In the genomic region with DNA sequence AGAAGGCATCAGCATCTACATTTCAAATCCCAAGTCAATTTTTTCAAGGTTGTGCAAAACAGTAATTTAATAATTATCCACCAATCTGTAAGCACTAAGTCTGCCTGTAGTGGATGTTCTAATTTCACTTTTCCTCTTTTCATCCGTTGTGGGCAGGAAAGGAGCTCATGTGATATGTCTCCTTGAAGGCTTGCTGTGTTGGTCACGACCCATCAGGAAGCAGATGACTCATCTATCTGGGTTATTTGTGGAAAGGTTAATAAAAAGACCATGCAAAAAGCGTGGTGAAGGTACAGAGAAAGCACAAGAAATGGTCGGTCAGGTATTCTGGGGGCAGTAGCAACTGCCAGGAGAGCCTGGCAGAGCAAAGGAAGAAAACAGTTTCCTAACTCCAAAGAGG, we compare ENCODE assay signal across 19 cellular contexts.
"Had no signal": no experiment of that assay in that cellular context is flagged by ENCODE, and none has a peak within 500 bp of the region (broad histone marks: within the 10 kb centered on the region; RNA-seq: fewer than 3 reads in every experiment).

No MANE protein-coding gene starts in this region.

- H3K27me3 ChIP-seq: right lobe of liver, tibial nerve had no signal

- ATAC-seq: left ventricle myocardium superior, right lobe of liver had no signal

- H3K27ac ChIP-seq: prostate gland, right lobe of liver, tibial nerve had no signal

- H3K4me1 ChIP-seq: prostate gland, right lobe of liver, tibial nerve had no signal

- DNase-seq: activated CD4-positive, CD25-positive, alpha-beta regulatory T cell treated with anti-CD3 and anti-CD28 coated beads, Interleukin-2, amount 50 U/mL, for 72 hours; activated naive CD8-positive, alpha-beta T cell treated with anti-CD3 and anti-CD28 coated beads, Interleukin-2, amount 10 ng/mL, durations not matched to agents 7 days and 5 days; cerebellar nuclear complex; dermis blood vessel endothelial cell; endodermal cell; erythroblast; hippocampal formation; kidney; left ventricle myocardium superior; mesendoderm; occipital lobe; right lobe of liver; stimulated activated CD4-positive, alpha-beta T cell treated with anti-CD3 and anti-CD28 coated beads, Interleukin-4, amount 100 ng/mL, for 4 hours; stimulated activated CD8-positive, alpha-beta memory T cell treated with anti-CD3 and anti-CD28 coated beads, Interleukin-4, amount 100 ng/mL, for 48 hours; stimulated activated naive CD4-positive, alpha-beta T cell treated with Interleukin-2 at 50 U/mL for 16 hours; substantia nigra; T1000 had no signal
